In genomic region chr2:11697103-11697871, GRCh38 we compare ENCODE assay signal across 9 cellular contexts. TPM values are rescaled to one million over a fixed set of nuclear protein-coding genes. Genes with fewer than 3 reads are reported as not detected.
DNase-seq lines count a peak whose midpoint lies in the region; ATAC-seq, FAIRE-seq and TF ChIP-seq lines count a peak whose summit lies in the region.
"Had no signal": no experiment of that assay in that cellular context is flagged by ENCODE, and none has a peak within 500 bp of the region (broad histone marks: within the 10 kb centered on the region; RNA-seq: fewer than 3 reads in every experiment).

No MANE protein-coding gene starts in this region.

- H2AFZ ChIP-seq in SK-N-SH (ENCODE audit: low read depth), result peak overlapping the region; percentile 72

- H3K9me3 ChIP-seq in SK-N-SH, result no peaks in the 10 kb centered on the region

- H3K36me3 ChIP-seq in SK-N-SH (replicated peaks in 1 of 2; ENCODE audit: control insufficient read depth in 1 of 2, insufficient read depth in 2 of 2, low read length in 1 of 2), result no peaks in the 10 kb centered on the region

- no peaks in the 10 kb centered on the region for H3K27me3 ChIP-seq in SK-N-SH (ENCODE audit: insufficient read depth)

- intact Hi-C loops in Right ventricle myocardium superior (cut with DNase I), result no loop called here

- CTCF ChIA-PET in SK-N-SH (lab: Yijun Ruan, JAX), result interaction anchor here (1.1 to 31.9 kb wide), 11 partner anchors 10 to 1310 kb away, joined by 3 to 886 read pairs (median 8); partner anchors contain the start of gene LPIN1

- no peak; the same call in 1 of the 2 replicates for TF ChIP-seq RAD21 in SK-N-SH (IDR thresholded peaks at IDR 0.05; ENCODE audit: low read length)

- H3F3A ChIP-seq in SK-N-SH (replicated peaks; ENCODE audit: insufficient read depth), result peaks cover 23% of the 10 kb centered on the region

- POLR2A ChIA-PET in SK-N-SH (lab: Yijun Ruan, JAX), result interaction anchor here (0.9 to 2.0 kb wide), 8 partner anchors 10 to 84 kb away, joined by 3 to 16 read pairs (median 4); partner anchors contain the start of gene LPIN1

- peaks cover 14 to 46% of the 10 kb centered on the region in 2 experiments; a peak in 3 of 4 replicates for H3K4me1 ChIP-seq in SK-N-SH (ENCODE audit: control insufficient read depth in 1 of 2, insufficient read depth in 2 of 2, low read depth in 1 of 2, low read length in 1 of 2)

- peak in 1 of 2 experiments; percentile 31; a peak in 1 of 4 replicates for TF ChIP-seq EP300 in SK-N-SH (IDR thresholded peaks at IDR 0.05; ENCODE audit: borderline replicate concordance in 1 of 2, low read depth in 1 of 2, low read length in 1 of 2)

- TF ChIP-seq CTCF in SK-N-SH (IDR thresholded peaks at IDR 0.05) (no peak), retinal pigment epithelial cell (conservative IDR thresholded peaks at IDR 0.05; ENCODE audit: low read depth, low read length) (no peak)

- H3K4me2 ChIP-seq in SK-N-SH, result peak overlapping the region; percentile 66

- ATAC-seq in Right ventricle myocardium superior (ENCODE audit: poor library complexity) (peak; percentile 37), GM21737 (IDR thresholded peaks at IDR 0.05; ENCODE audit: unreplicated experiment) (no peak), HG03432 (IDR thresholded peaks at IDR 0.05; ENCODE audit: unreplicated experiment) (no peak), GM18502 (IDR thresholded peaks at IDR 0.05; ENCODE audit: poor library complexity, unreplicated experiment) (no peak)

- WGBS in SK-N-SH (ENCODE audit: low lambda C conversion rate), result 34% methylated on average over 14 of the region's 16 CpGs

- DNase-seq in GF-D8 (lab: John Stamatoyannopoulos, UW) (peak; percentile 89), SK-N-SH (peak; percentile 82), Right ventricle myocardium superior (peak; percentile 70), retinal pigment epithelial cell (ENCODE audit: low read depth) (peak; percentile 59), GM19239 (ENCODE audit: insufficient read length, low spot score) (no peak)

- no peak for FAIRE-seq in GM19239 (lab: Jason Lieb, UNC)

- H3K4me3 ChIP-seq in SK-N-SH (ENCODE audit: low read depth in 2 of 2, low read length in 1 of 2), result no peak overlapping the region
- H3K4me3 ChIP-seq in retinal pigment epithelial cell (ENCODE audit: low read length), result no peak overlapping the region

- no peaks in the 10 kb centered on the region for H3K9me2 ChIP-seq in SK-N-SH

- peak overlapping the region; percentile 56 to 83 for H3K27ac ChIP-seq in SK-N-SH (ENCODE audit: low read depth in 2 of 2, low read length in 1 of 2)

- no peaks in the 10 kb centered on the region for H3K79me2 ChIP-seq in SK-N-SH (ENCODE audit: insufficient read depth)

- H4K20me1 ChIP-seq in SK-N-SH (ENCODE audit: insufficient read depth), result no peaks in the 10 kb centered on the region

- peak overlapping the region; percentile 32; the same call in 1 of the 2 replicates for H3K9ac ChIP-seq in SK-N-SH

TF ChIP-seq in SK-N-SH, 30 proteins besides CTCF, POLR2A, EP300 and RAD21 (continues in another document):
- 0 out of 2 replicates have a peak, but pooled peaks have one; percentile 4 for TF ChIP-seq TEAD4 (IDR thresholded peaks at IDR 0.05; ENCODE audit: borderline replicate concordance, insufficient read depth)
- TF ChIP-seq RCOR1 (IDR thresholded peaks at IDR 0.05; ENCODE audit: low read length), result 0 out of 2 replicates have a peak, but pooled peaks have one; percentile 13
- peak; percentile 80 for TF ChIP-seq FOXJ3 (CRISPR knock-in tag; IDR thresholded peaks at IDR 0.05)
- TF ChIP-seq REST (IDR thresholded peaks at IDR 0.05; ENCODE audit: low read depth, low read length), result no peak
- TF ChIP-seq, protein P1, sequence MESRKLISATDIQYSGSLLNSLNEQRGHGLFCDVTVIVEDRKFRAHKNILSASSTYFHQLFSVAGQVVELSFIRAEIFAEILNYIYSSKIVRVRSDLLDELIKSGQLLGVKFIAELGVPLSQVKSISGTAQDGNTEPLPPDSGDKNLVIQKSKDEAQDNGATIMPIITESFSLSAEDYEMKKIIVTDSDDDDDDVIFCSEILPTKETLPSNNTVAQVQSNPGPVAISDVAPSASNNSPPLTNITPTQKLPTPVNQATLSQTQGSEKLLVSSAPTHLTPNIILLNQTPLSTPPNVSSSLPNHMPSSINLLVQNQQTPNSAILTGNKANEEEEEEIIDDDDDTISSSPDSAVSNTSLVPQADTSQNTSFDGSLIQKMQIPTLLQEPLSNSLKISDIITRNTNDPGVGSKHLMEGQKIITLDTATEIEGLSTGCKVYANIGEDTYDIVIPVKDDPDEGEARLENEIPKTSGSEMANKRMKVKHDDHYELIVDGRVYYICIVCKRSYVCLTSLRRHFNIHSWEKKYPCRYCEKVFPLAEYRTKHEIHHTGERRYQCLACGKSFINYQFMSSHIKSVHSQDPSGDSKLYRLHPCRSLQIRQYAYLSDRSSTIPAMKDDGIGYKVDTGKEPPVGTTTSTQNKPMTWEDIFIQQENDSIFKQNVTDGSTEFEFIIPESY (IDR thresholded peaks at IDR 0.05; ENCODE audit: borderline replicate concordance, low read depth), result peak; percentile 50; the same call in 1 of the 2 replicates
- TF ChIP-seq CHD2 (IDR thresholded peaks at IDR 0.05; ENCODE audit: low read length, partially characterized antibody), result peak; percentile 12
- no peak for TF ChIP-seq FOXM1 (IDR thresholded peaks at IDR 0.05; ENCODE audit: low read depth)
- no peak for TF ChIP-seq MXI1 (IDR thresholded peaks at IDR 0.05; ENCODE audit: low read depth, low read length)
- TF ChIP-seq EZH2phosphoT487 (IDR thresholded peaks at IDR 0.05; ENCODE audit: borderline replicate concordance, low read depth), result no peak
- peak; percentile 64 for TF ChIP-seq TCF12 (IDR thresholded peaks at IDR 0.05)
- no peak; the same call in 1 of the 2 replicates for TF ChIP-seq ELF1 (IDR thresholded peaks at IDR 0.05)
- TF ChIP-seq RXRA (IDR thresholded peaks at IDR 0.05; ENCODE audit: borderline replicate concordance, low read depth), result peak; percentile 77
- TF ChIP-seq RFX5 (IDR thresholded peaks at IDR 0.05; ENCODE audit: low read length), result no peak
- TF ChIP-seq, protein P2, sequence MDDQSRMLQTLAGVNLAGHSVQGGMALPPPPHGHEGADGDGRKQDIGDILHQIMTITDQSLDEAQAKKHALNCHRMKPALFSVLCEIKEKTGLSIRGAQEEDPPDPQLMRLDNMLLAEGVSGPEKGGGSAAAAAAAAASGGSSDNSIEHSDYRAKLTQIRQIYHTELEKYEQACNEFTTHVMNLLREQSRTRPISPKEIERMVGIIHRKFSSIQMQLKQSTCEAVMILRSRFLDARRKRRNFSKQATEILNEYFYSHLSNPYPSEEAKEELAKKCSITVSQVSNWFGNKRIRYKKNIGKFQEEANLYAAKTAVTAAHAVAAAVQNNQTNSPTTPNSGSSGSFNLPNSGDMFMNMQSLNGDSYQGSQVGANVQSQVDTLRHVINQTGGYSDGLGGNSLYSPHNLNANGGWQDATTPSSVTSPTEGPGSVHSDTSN (IDR thresholded peaks at IDR 0.05), result peak; percentile 62
- TF ChIP-seq SMC3 (IDR thresholded peaks at IDR 0.05; ENCODE audit: low read depth, low read length), result no peak
- no peak for TF ChIP-seq YY1 (IDR thresholded peaks at IDR 0.05; ENCODE audit: low read depth)
- peak; percentile 41; the same call in 1 of the 2 replicates for TF ChIP-seq GABPA (IDR thresholded peaks at IDR 0.05; ENCODE audit: low read depth)
- TF ChIP-seq, protein P3, sequence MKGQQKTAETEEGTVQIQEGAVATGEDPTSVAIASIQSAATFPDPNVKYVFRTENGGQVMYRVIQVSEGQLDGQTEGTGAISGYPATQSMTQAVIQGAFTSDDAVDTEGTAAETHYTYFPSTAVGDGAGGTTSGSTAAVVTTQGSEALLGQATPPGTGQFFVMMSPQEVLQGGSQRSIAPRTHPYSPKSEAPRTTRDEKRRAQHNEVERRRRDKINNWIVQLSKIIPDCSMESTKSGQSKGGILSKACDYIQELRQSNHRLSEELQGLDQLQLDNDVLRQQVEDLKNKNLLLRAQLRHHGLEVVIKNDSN (IDR thresholded peaks at IDR 0.05; ENCODE audit: borderline replicate concordance, low read depth), result peak; percentile 12; the same call in 1 of the 2 replicates
- peak; percentile 60 for TF ChIP-seq JUND (IDR thresholded peaks at IDR 0.05)
- TF ChIP-seq SIN3A (IDR thresholded peaks at IDR 0.05; ENCODE audit: borderline replicate concordance, low read depth, low read length), result no peak
- TF ChIP-seq NRF1 (IDR thresholded peaks at IDR 0.05; ENCODE audit: low read depth, low read length), result no peak
- peak; percentile 30; the same call in 1 of the 2 replicates for TF ChIP-seq GATA2 (CRISPR knock-in tag; IDR thresholded peaks at IDR 0.05)

RNA-seq across cellular contexts. Expression of gene NTSR2, which starts 27.3 kb away (rescaled TPM):
- polyA plus RNA-seq in SK-N-SH (2012; rRNA removed), result not detected in 2 replicates
- not detected in 2 replicates for polyA plus RNA-seq in SK-N-SH (2012; cell fraction: cytosol; rRNA removed)
- polyA plus RNA-seq in SK-N-SH (2012; cell fraction: nucleus; rRNA removed), result not detected in 2 replicates
- 0.19 TPM for total RNA-seq in Right ventricle myocardium superior
- total RNA-seq: NCI-H460 had no signal

RNA-seq across cellular contexts. Expression of gene LPIN1, which starts 49.1 kb away (rescaled TPM):
- polyA plus RNA-seq in SK-N-SH (2012; rRNA removed), result 22.1 and 28.2 TPM in 2 replicates
- polyA plus RNA-seq in SK-N-SH (2012; cell fraction: cytosol; rRNA removed), result 14.9 and 17.7 TPM in 2 replicates
- 60.5 and 67.4 TPM in 2 replicates for polyA plus RNA-seq in SK-N-SH (2012; cell fraction: nucleus; rRNA removed)
- 62.4 TPM for total RNA-seq in Right ventricle myocardium superior
